21 cellular contexts compared by ENCODE assay signal in genomic region chr3:148614463-148614862, GRCh38.
A peak's percentile ranks its signal among the peaks of the same experiment; 100 is the strongest.
DNase-seq lines count a peak whose midpoint lies in the region; ATAC-seq, FAIRE-seq and TF ChIP-seq lines count a peak whose summit lies in the region.
"Had no signal": no experiment of that assay in that cellular context is flagged by ENCODE, and none has a peak within 500 bp of the region (broad histone marks: within the 10 kb centered on the region; RNA-seq: fewer than 3 reads in every experiment).

No MANE protein-coding gene starts in this region.

- H2BK15ac ChIP-seq in H1 (ENCODE audit: low read length), result no peak overlapping the region

- no peaks in the 10 kb centered on the region for H3K4me1 Mint-ChIP-seq in neural progenitor cell
- no peaks in the 10 kb centered on the region for H3K4me1 Mint-ChIP-seq in activated T-cell treated with anti-CD3 and anti-CD28 coated beads, Interleukin-2, amount 50 U/mL, for 72 hours (ENCODE audit: low read depth)

- no peak for TF ChIP-seq CTCF in SK-N-SH (IDR thresholded peaks at IDR 0.05)
- no peak for TF ChIP-seq CTCF in H1 (IDR thresholded peaks at IDR 0.05; ENCODE audit: control extremely low read depth in 1 of 3, insufficient read depth in 1 of 3, low read depth in 1 of 3, low read length in 3 of 3)
- TF ChIP-seq CTCF in neural progenitor cell (IDR thresholded peaks at IDR 0.05), result no peak

- no peak for FAIRE-seq in H1 (lab: Jason Lieb, UNC)
- FAIRE-seq: G401.6, GM12892, HTR-8/SVneo had no signal

- H2BK120ac ChIP-seq in H1 (replicated peaks; ENCODE audit: low read depth, low read length), result no peak overlapping the region

- no peaks in the 10 kb centered on the region for H3K27me3 ChIP-seq in SK-N-SH (ENCODE audit: insufficient read depth)
- peaks cover 0 to 1% (median 0%) of the 10 kb centered on the region in 4 experiments; a peak in 1 of 7 replicates for H3K27me3 ChIP-seq in H1 (replicated peaks in 1 of 4; ENCODE audit: control insufficient read depth in 3 of 4, extremely low read depth in 1 of 4, insufficient read depth in 3 of 4, low read length in 3 of 4)
- H3K27me3 ChIP-seq in neural progenitor cell, result no peaks in the 10 kb centered on the region

- no peaks in the 10 kb centered on the region for H3K79me1 ChIP-seq in H1 (ENCODE audit: low read depth, low read length)

- no peak for ATAC-seq in SK-N-SH treated with all-trans-retinoic acid at 6 μM for 48 hours
- ATAC-seq in activated T-cell treated with anti-CD3 and anti-CD28 coated beads, Interleukin-2, amount 50 U/mL, for 72 hours (replicated peaks in 1 of 2), result no peak
- ATAC-seq: CD8-positive, alpha-beta T cell; HCT116; Right ventricle myocardium inferior had no signal

- no peak overlapping the region for H3K4me3 Mint-ChIP-seq in neural progenitor cell
- H3K4me3 Mint-ChIP-seq in activated T-cell treated with anti-CD3 and anti-CD28 coated beads, Interleukin-2, amount 50 U/mL, for 72 hours, result no peak overlapping the region
- H3K4me3 Mint-ChIP-seq: CD8-positive, alpha-beta T cell had no signal

- H4K20me1 ChIP-seq in SK-N-SH (ENCODE audit: insufficient read depth) (no peaks in the 10 kb centered on the region), H1 (replicated peaks in 1 of 2; ENCODE audit: control insufficient read depth in 1 of 2, insufficient read depth in 2 of 2, low read length in 2 of 2) (no peaks in the 10 kb centered on the region), neural progenitor cell (ENCODE audit: low read depth) (no peaks in the 10 kb centered on the region)

- H3K36me3 ChIP-seq in SK-N-SH (replicated peaks in 1 of 2; ENCODE audit: control insufficient read depth in 1 of 2, insufficient read depth in 2 of 2, low read length in 1 of 2) (no peaks in the 10 kb centered on the region), H1 (ENCODE audit: control insufficient read depth in 2 of 4, insufficient read depth in 4 of 4, low read length in 3 of 4) (no peaks in the 10 kb centered on the region), neural progenitor cell (no peaks in the 10 kb centered on the region)

- H2AFZ ChIP-seq in SK-N-SH (ENCODE audit: low read depth), result no peak overlapping the region
- 0 out of 2 replicates have a peak overlapping the region, but pooled peaks have one; percentile 9 for H2AFZ ChIP-seq in H1 (ENCODE audit: low read length)
- peak overlapping the region; percentile 20 for H2AFZ ChIP-seq in neural progenitor cell (replicated peaks)

- H3K4ac ChIP-seq in H1 (replicated peaks; ENCODE audit: insufficient read length, low read depth, low read length), result no peak overlapping the region

- 66% methylated on average over 2 of the region's 2 CpGs for WGBS in SK-N-SH (ENCODE audit: low lambda C conversion rate)
- 69% methylated on average over 2 of the region's 2 CpGs; no CpG with 5 or more reads in 1 of the 2 experiments for WGBS in H1 (ENCODE audit: extremely low coverage in 1 of 2, insufficient coverage in 1 of 2, insufficient read length in 1 of 2, insufficient replicate concordance in 2 of 2, low coverage in 1 of 2, low lambda C conversion rate in 2 of 2, missing lambda C conversion rate in 1 of 2), 2 experiments

- H3K4me3 ChIP-seq in SK-N-SH (ENCODE audit: low read depth in 2 of 2, low read length in 1 of 2) (no peak overlapping the region), H1 (ENCODE audit: extremely low read depth in 1 of 4, insufficient read depth in 2 of 4, low read depth in 3 of 4, low read length in 4 of 4) (no peak overlapping the region), neural progenitor cell (no peak overlapping the region)

- no peak overlapping the region for H2BK5ac ChIP-seq in H1 (ENCODE audit: low read depth, low read length)

- H3K18ac ChIP-seq in H1 (ENCODE audit: extremely low read depth, low read length), result no peak overlapping the region

- H4K91ac ChIP-seq in H1 (replicated peaks; ENCODE audit: insufficient read length, low read length), result no peak overlapping the region

- no peak overlapping the region for H3K4me2 ChIP-seq in SK-N-SH
- no peak overlapping the region for H3K4me2 ChIP-seq in H1 (ENCODE audit: insufficient read depth in 1 of 2, low read depth in 2 of 2, low read length in 2 of 2)
- H3K4me2 ChIP-seq in neural progenitor cell, result no peak overlapping the region

- no peaks in the 10 kb centered on the region; a peak in 1 of 4 replicates for H3K4me1 ChIP-seq in SK-N-SH (ENCODE audit: control insufficient read depth in 1 of 2, insufficient read depth in 2 of 2, low read depth in 1 of 2, low read length in 1 of 2)
- no peaks in the 10 kb centered on the region for H3K4me1 ChIP-seq in H1 (replicated peaks in 1 of 4; ENCODE audit: control insufficient read depth in 3 of 4, insufficient read depth in 4 of 4, low read length in 3 of 4)
- no peaks in the 10 kb centered on the region for H3K4me1 ChIP-seq in neural progenitor cell

- H3K9ac ChIP-seq in SK-N-SH, result no peak overlapping the region
- no peak overlapping the region for H3K9ac ChIP-seq in H1 (replicated peaks in 1 of 4; ENCODE audit: extremely low read depth in 1 of 4, low read depth in 3 of 4, low read length in 3 of 4)
- H3K9ac ChIP-seq in neural progenitor cell, result no peak overlapping the region

- DNase-seq in SK-N-SH (peak; percentile 2), H1 (ENCODE audit: low read depth in 1 of 2, low spot score in 2 of 2) (no peak), neural progenitor cell (ENCODE audit: low spot score) (peak; percentile 2)
- DNase-seq in activated T-cell treated with anti-CD3 and anti-CD28 coated beads, Interleukin-2, amount 50 U/mL, for 72 hours, result no peak
- DNase-seq in central memory CD4-positive, alpha-beta T cell, result no peak
- no peak for DNase-seq in activated effector memory CD4-positive, alpha-beta T cell treated with anti-CD3 and anti-CD28 coated beads, Interleukin-2, amount 50 U/mL, for 16 hours
- DNase-seq: AML-193; C1 segment of cervical spinal cord; CD8-positive, alpha-beta T cell; KG1; NCI-H1092 treated with DMSO at 0.1 percent for 48 hours; NCI-H1436 treated with DMSO at 0.1 percent for 48 hours; NCI-H2029 treated with DMSO at 0.1 percent for 48 hours; NCI-H345; NCI-H526 had no signal

- TF ChIP-seq RAD21 in SK-N-SH (IDR thresholded peaks at IDR 0.05; ENCODE audit: low read length), result no peak
- TF ChIP-seq RAD21 in H1 (IDR thresholded peaks at IDR 0.05 in 1 of 2, conservative IDR thresholded peaks at IDR 0.05 in 1 of 2; ENCODE audit: low read depth in 2 of 2, low read length in 2 of 2), result no peak

- TF ChIP-seq EP300 in SK-N-SH (IDR thresholded peaks at IDR 0.05; ENCODE audit: borderline replicate concordance in 1 of 2, low read depth in 1 of 2, low read length in 1 of 2), result no peak
- no peak for TF ChIP-seq EP300 in H1 (IDR thresholded peaks at IDR 0.05; ENCODE audit: borderline replicate concordance in 1 of 2, low read depth in 2 of 2, low read length in 2 of 2)

- H4K8ac ChIP-seq in H1 (ENCODE audit: extremely low read depth, insufficient read depth, low read length), result no peak overlapping the region

- H3K14ac ChIP-seq in H1 (ENCODE audit: insufficient read length), result no peak overlapping the region

- peaks cover 3% of the 10 kb centered on the region for H3K9me3 Mint-ChIP-seq in neural progenitor cell
- no peaks in the 10 kb centered on the region for H3K9me3 Mint-ChIP-seq in activated T-cell treated with anti-CD3 and anti-CD28 coated beads, Interleukin-2, amount 50 U/mL, for 72 hours

- no peaks in the 10 kb centered on the region for H3K36me3 Mint-ChIP-seq in neural progenitor cell
- H3K36me3 Mint-ChIP-seq in activated T-cell treated with anti-CD3 and anti-CD28 coated beads, Interleukin-2, amount 50 U/mL, for 72 hours (ENCODE audit: insufficient read depth in 2 of 2), result no peaks in the 10 kb centered on the region
- H3K36me3 Mint-ChIP-seq: CD8-positive, alpha-beta T cell had no signal

- H3K27ac Mint-ChIP-seq in neural progenitor cell, result no peak overlapping the region
- no peak overlapping the region for H3K27ac Mint-ChIP-seq in activated T-cell treated with anti-CD3 and anti-CD28 coated beads, Interleukin-2, amount 50 U/mL, for 72 hours
- H3K27ac Mint-ChIP-seq: CD8-positive, alpha-beta T cell had no signal

- no peak overlapping the region for H3K56ac ChIP-seq in H1 (replicated peaks; ENCODE audit: insufficient read length, low read depth, low read length)

- H2AK5ac ChIP-seq in H1 (ENCODE audit: low read depth, low read length), result no peak overlapping the region

- peaks cover 2% of the 10 kb centered on the region; the same call in 1 of the 2 replicates for H3K23me2 ChIP-seq in H1 (ENCODE audit: low read depth, low read length)

- no peak overlapping the region for H2BK12ac ChIP-seq in H1 (ENCODE audit: low read depth, low read length)

- H3K27ac ChIP-seq in SK-N-SH (ENCODE audit: low read depth in 2 of 2, low read length in 1 of 2) (no peak overlapping the region), H1 (ENCODE audit: low read depth, low read length) (no peak overlapping the region), neural progenitor cell (no peak overlapping the region)

- POLR2A ChIA-PET in SK-N-SH (lab: Yijun Ruan, JAX) (no interaction called here), H1 (lab: Charles Lee; ENCODE audit: partially characterized antibody) (no interaction called here)

- H3K27me3 Mint-ChIP-seq in neural progenitor cell (ENCODE audit: insufficient read depth, low read depth), result no peaks in the 10 kb centered on the region
- no peaks in the 10 kb centered on the region for H3K27me3 Mint-ChIP-seq in activated T-cell treated with anti-CD3 and anti-CD28 coated beads, Interleukin-2, amount 50 U/mL, for 72 hours (ENCODE audit: low read depth)

- no peak for TF ChIP-seq POLR2A in H1 (IDR thresholded peaks at IDR 0.05; ENCODE audit: control extremely low read depth in 1 of 2, low read depth in 2 of 2, low read length in 2 of 2)

- no peaks in the 10 kb centered on the region for H3K9me2 ChIP-seq in SK-N-SH

- H2BK20ac ChIP-seq in H1 (ENCODE audit: low read length), result no peak overlapping the region

- no peaks in the 10 kb centered on the region for H3K79me2 ChIP-seq in SK-N-SH (ENCODE audit: insufficient read depth)
- no peaks in the 10 kb centered on the region for H3K79me2 ChIP-seq in H1 (ENCODE audit: control insufficient read depth in 1 of 2, insufficient read depth in 2 of 2, low read length in 2 of 2)
- no peaks in the 10 kb centered on the region for H3K79me2 ChIP-seq in neural progenitor cell (ENCODE audit: low read depth)

- H3F3A ChIP-seq in SK-N-SH (replicated peaks; ENCODE audit: insufficient read depth), result no peaks in the 10 kb centered on the region
- H3F3A ChIP-seq in neural progenitor cell (ENCODE audit: low read depth), result no peaks in the 10 kb centered on the region

- H3K23ac ChIP-seq in H1 (ENCODE audit: insufficient read length), result no peak overlapping the region

- CTCF ChIA-PET in SK-N-SH (lab: Yijun Ruan, JAX), result no interaction called here
- CTCF ChIA-PET in H1 (lab: Charles Lee; ENCODE audit: partially characterized antibody), result no interaction called here

- H4K5ac ChIP-seq in H1 (ENCODE audit: insufficient read length, low read depth, low read length), result no peak overlapping the region

- H3K9me3 ChIP-seq in SK-N-SH (no peaks in the 10 kb centered on the region), H1 (ENCODE audit: insufficient read depth in 2 of 2, low read depth in 1 of 2, low read length in 1 of 2) (no peaks in the 10 kb centered on the region; a peak in 1 of 4 replicates), neural progenitor cell (ENCODE audit: low read depth) (no peaks in the 10 kb centered on the region)

TF ChIP-seq in SK-N-SH, 30 proteins besides CTCF, POLR2A, EP300 and RAD21 (continues in another document):
- TF ChIP-seq TCF12 (IDR thresholded peaks at IDR 0.05), result no peak

TF ChIP-seq in SK-N-SH treated with all-trans-retinoic acid at 6 μM for 48 hours, 23 proteins besides CTCF, POLR2A, EP300 and RAD21 (continues in another document):
- TF ChIP-seq ZFP3 (CRISPR knock-in tag; IDR thresholded peaks at IDR 0.05), result no peak

Comparison
In these comparisons a context has a peak if more than half of its experiments do, and no peak if none do; other contexts are left out.
1. DNase-seq: peak in SK-N-SH (single experiment) and neural progenitor cell (single experiment); none in H1 (0 of 2), activated T-cell treated with anti-CD3 and anti-CD28 coated beads, Interleukin-2, amount 50 U/mL, for 72 hours (0 of 2), central memory CD4-positive, alpha-beta T cell (single experiment) and activated effector memory CD4-positive, alpha-beta T cell treated with anti-CD3 and anti-CD28 coated beads, Interleukin-2, amount 50 U/mL, for 16 hours (single experiment).